In genomic region chr22:45083659-45084305, GRCh38 we compare ENCODE assay signal across 13 cellular contexts.
A peak's percentile ranks its signal among the peaks of the same experiment; 100 is the strongest.
DNase-seq lines count a peak whose midpoint lies in the region; ATAC-seq and TF ChIP-seq lines count a peak whose summit lies in the region.
"Had no signal": no experiment of that assay in that cellular context is flagged by ENCODE, and none has a peak within 500 bp of the region (broad histone marks: within the 10 kb centered on the region; RNA-seq: fewer than 3 reads in every experiment).

No MANE protein-coding gene starts in this region.

- TF ChIP-seq CTCF in astrocyte of the spinal cord (IDR thresholded peaks at IDR 0.05; ENCODE audit: low read depth, low read length): no peak

- H3K4me3 ChIP-seq in astrocyte of the spinal cord (ENCODE audit: low read depth, low read length): no peak overlapping the region
- H3K4me3 ChIP-seq: cardiac muscle cell, gastroesophageal sphincter, Peyer's patch, prostate gland had no signal

- in situ Hi-C loops in astrocyte of the spinal cord (cut with HindIII; ENCODE audit: low sequenced_read_pairs): no loop called here

- DNase-seq in NCI-H2171 treated with DMSO at 0.1 percent for 48 hours (lab: John Stamatoyannopoulos, UW) (peak; percentile 39), NCI-H2171 (lab: John Stamatoyannopoulos, UW) (no peak), HT1080 (ENCODE audit: low read depth) (peak; percentile 83), astrocyte of the spinal cord (ENCODE audit: low read depth, low spot score) (peak; percentile 84), renal cortical epithelial cell (ENCODE audit: low read depth) (peak; percentile 55), HK-2 (ENCODE audit: unreplicated experiment) (no peak)
- DNase-seq: NCI-H146, Peyer's patch had no signal

- ATAC-seq in GM21447 (IDR thresholded peaks at IDR 0.05; ENCODE audit: unreplicated experiment): no peak
- ATAC-seq in GM21529 (IDR thresholded peaks at IDR 0.05; ENCODE audit: unreplicated experiment): no peak
- ATAC-seq: gastroesophageal sphincter had no signal

Comparison
In these comparisons a context has a peak if more than half of its experiments do, and no peak if none do; other contexts are left out.
1. DNase-seq: peak in NCI-H2171 treated with DMSO at 0.1 percent for 48 hours (single experiment), HT1080 (single experiment), astrocyte of the spinal cord (single experiment) and renal cortical epithelial cell (single experiment); none in NCI-H2171 (single experiment) and HK-2 (single experiment).